Comparison of ENCODE assay signal across 8 cellular contexts in genomic region chr20:37526839-37527637, GRCh38. TPM values are rescaled to one million over a fixed set of nuclear protein-coding genes. Genes with fewer than 3 reads are reported as not detected.
DNase-seq lines count a peak whose midpoint lies in the region; ATAC-seq and TF ChIP-seq lines count a peak whose summit lies in the region.

No MANE protein-coding gene starts in this region.

- DNase-seq in ACHN (peak; percentile 40), fibroblast of pulmonary artery (ENCODE audit: low read depth) (peak; percentile 40), omental fat pad (ENCODE audit: low spot score) (no peak), NCI-H1436 (lab: John Stamatoyannopoulos, UW) (no peak), cerebellar nuclear complex (lab: John Stamatoyannopoulos, UW) (no peak)
- no peak for DNase-seq in T-helper 2 cell treated with Interferon-gamma antibody and Interleukin-4, amounts not matched to agents 5 μg/mL and 100 μg/mL, for 36 hours (ENCODE audit: low spot score)

- no peaks in the 10 kb centered on the region for H3K27me3 Mint-ChIP-seq in T-helper 2 cell treated with Interferon-gamma antibody and Interleukin-4, amounts not matched to agents 5 μg/mL and 100 μg/mL, for 36 hours (ENCODE audit: low read depth)

- peaks cover 32% of the 10 kb centered on the region for H3K4me1 Mint-ChIP-seq in T-helper 2 cell treated with Interferon-gamma antibody and Interleukin-4, amounts not matched to agents 5 μg/mL and 100 μg/mL, for 36 hours (ENCODE audit: low read depth)

- peak overlapping the region; percentile 99 for H3K27ac Mint-ChIP-seq in T-helper 2 cell treated with Interferon-gamma antibody and Interleukin-4, amounts not matched to agents 5 μg/mL and 100 μg/mL, for 36 hours

- TF ChIP-seq CTCF in fibroblast of pulmonary artery (IDR thresholded peaks at IDR 0.05; ENCODE audit: low read length, missing control alignments) (no peak), omental fat pad (IDR thresholded peaks at IDR 0.05) (no peak)

- H3K36me3 Mint-ChIP-seq in T-helper 2 cell treated with Interferon-gamma antibody and Interleukin-4, amounts not matched to agents 5 μg/mL and 100 μg/mL, for 36 hours (ENCODE audit: low read depth) = no peaks in the 10 kb centered on the region

- peak; percentile 10 for ATAC-seq in GM21576 (IDR thresholded peaks at IDR 0.05; ENCODE audit: unreplicated experiment)
- ATAC-seq in omental fat pad (ENCODE audit: low FRiP score) = peak; percentile 2
- ATAC-seq in HG03457 (IDR thresholded peaks at IDR 0.05; ENCODE audit: unreplicated experiment) = no peak

- no peaks in the 10 kb centered on the region for H3K9me3 Mint-ChIP-seq in T-helper 2 cell treated with Interferon-gamma antibody and Interleukin-4, amounts not matched to agents 5 μg/mL and 100 μg/mL, for 36 hours

- in situ Hi-C loops in ACHN (cut with HindIII; ENCODE audit: low pct_ligation_motif_present, low pct_unique_long_range_greater_than_20kb, low sequenced_read_pairs) = no loop called here

- peak overlapping the region; percentile 98 for H3K4me3 ChIP-seq in fibroblast of pulmonary artery (replicated peaks; ENCODE audit: low read depth, low read length)

- peak overlapping the region; percentile 87 for H3K4me3 Mint-ChIP-seq in T-helper 2 cell treated with Interferon-gamma antibody and Interleukin-4, amounts not matched to agents 5 μg/mL and 100 μg/mL, for 36 hours

RNA-seq across cellular contexts. Expression of gene BLCAP, which starts 0.6 kb away (rescaled TPM):
- 100 to 1,000 TPM in 2 of 4 donors, 10 to 100 TPM in 2; 58.6 to 197 (median 82.1) TPM for total RNA-seq in omental fat pad

RNA-seq across cellular contexts. Expression of gene NNAT, which starts 6.0 kb away (rescaled TPM):
- total RNA-seq in omental fat pad = 10 to 100 TPM in 3 of 4 donors, 1 to 10 TPM in 1; 7.4 to 44.4 (median 23.2) TPM

Comparison
In these comparisons a context has a peak if more than half of its experiments do, and no peak if none do; other contexts are left out.
1. DNase-seq: peak in ACHN (single experiment) and fibroblast of pulmonary artery (single experiment); none in T-helper 2 cell treated with Interferon-gamma antibody and Interleukin-4, amounts not matched to agents 5 μg/mL and 100 μg/mL, for 36 hours (single experiment), omental fat pad (single experiment), NCI-H1436 (single experiment) and cerebellar nuclear complex (0 of 2).